Comparison of ENCODE assay signal across 1 cellular context in genomic region chr11:12694182-12694531, GRCh38.
TF ChIP-seq lines count a peak whose summit lies in the region.

No MANE protein-coding gene starts in this region.

TF ChIP-seq in HepG2, 621 proteins besides CTCF, POLR2A, EP300 and RAD21 (continued from another document):
- 0 out of 2 replicates have a peak, but pooled peaks have one; percentile 4 for TF ChIP-seq ZBTB4 (CRISPR knock-in tag; IDR thresholded peaks at IDR 0.05; ENCODE audit: borderline replicate concordance)
- 0 out of 2 replicates have a peak, but pooled peaks have one; percentile 5 for TF ChIP-seq SAP130 (CRISPR knock-in tag; IDR thresholded peaks at IDR 0.05; ENCODE audit: low read depth)
- TF ChIP-seq ZNF687 (CRISPR knock-in tag; IDR thresholded peaks at IDR 0.05), result peak; percentile 3; the same call in 1 of the 2 replicates
- 0 out of 2 replicates have a peak, but pooled peaks have one; percentile 18 for TF ChIP-seq KLF9 (CRISPR knock-in tag; IDR thresholded peaks at IDR 0.05; ENCODE audit: low read depth)
- TF ChIP-seq ZNF781 (CRISPR knock-in tag; IDR thresholded peaks at IDR 0.05; ENCODE audit: borderline replicate concordance, not compliant biosample characterization), result no peak
- TF ChIP-seq BCL3 (CRISPR knock-in tag; IDR thresholded peaks at IDR 0.05), result no peak
